In the genomic region with DNA sequence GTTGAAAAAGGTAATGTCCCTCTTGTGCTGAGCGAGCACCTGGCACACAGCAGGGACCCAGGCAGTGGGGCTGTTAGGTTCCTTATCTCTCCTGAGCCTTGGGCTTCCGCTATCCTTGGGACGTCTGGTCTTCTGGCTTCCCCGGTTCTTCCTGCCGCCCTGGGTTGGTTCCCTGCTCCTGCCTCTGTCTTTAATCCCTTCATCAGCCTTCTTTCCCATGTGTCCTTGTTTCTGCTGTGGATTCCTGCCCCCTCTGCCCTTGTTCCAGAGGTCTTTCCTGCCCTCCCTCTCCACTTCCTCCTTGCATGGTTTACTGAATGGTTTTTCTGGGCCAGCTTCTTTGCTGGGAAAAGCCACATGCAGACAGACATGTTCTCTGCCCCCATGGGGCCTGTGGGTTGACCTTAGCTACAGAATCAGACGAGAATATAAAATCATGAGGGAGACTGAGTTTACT, we compare ENCODE assay signal across 9 cellular contexts. TPM values are rescaled to one million over a fixed set of nuclear protein-coding genes. Genes with fewer than 3 reads are reported as not detected.
A peak's percentile ranks its signal among the peaks of the same experiment; 100 is the strongest.
DNase-seq lines count a peak whose midpoint lies in the region; ATAC-seq and TF ChIP-seq lines count a peak whose summit lies in the region.
"Had no signal": no experiment of that assay in that cellular context is flagged by ENCODE, and none has a peak within 500 bp of the region (broad histone marks: within the 10 kb centered on the region; RNA-seq: fewer than 3 reads in every experiment).

No MANE protein-coding gene starts in this region.

- H3K27me3 ChIP-seq in right atrium auricular region: no peaks in the 10 kb centered on the region
- H3K27me3 ChIP-seq in mesenchymal stem cell (ENCODE audit: control insufficient read depth in 1 of 2, insufficient read depth in 1 of 2, low read length in 2 of 2): no peaks in the 10 kb centered on the region
- no peaks in the 10 kb centered on the region for H3K27me3 ChIP-seq in upper lobe of right lung
- H3K27me3 ChIP-seq: vagina had no signal

- peak overlapping the region; percentile 99 for H3K4me3 Mint-ChIP-seq in activated naive CD8-positive, alpha-beta T cell treated with anti-CD3 and anti-CD28 coated beads, Interleukin-2, amount 10 ng/mL, durations not matched to agents 7 days and 5 days

- H3K9me3 ChIP-seq in right atrium auricular region (no peaks in the 10 kb centered on the region), mesenchymal stem cell (ENCODE audit: control insufficient read depth, low read length) (no peaks in the 10 kb centered on the region), upper lobe of right lung (no peaks in the 10 kb centered on the region)
- H3K9me3 ChIP-seq: vagina had no signal

- ATAC-seq in Right ventricle myocardium inferior (no peak), upper lobe of right lung (no peak), GM19467 (IDR thresholded peaks at IDR 0.05; ENCODE audit: unreplicated experiment) (no peak)
- ATAC-seq in activated naive CD8-positive, alpha-beta T cell treated with anti-CD3 and anti-CD28 coated beads, Interleukin-2, amount 10 ng/mL, durations not matched to agents 7 days and 5 days (ENCODE audit: low read depth): no peak

- H3K4me1 Mint-ChIP-seq in activated naive CD8-positive, alpha-beta T cell treated with anti-CD3 and anti-CD28 coated beads, Interleukin-2, amount 10 ng/mL, durations not matched to agents 7 days and 5 days: peaks cover 31% of the 10 kb centered on the region

- H3K9me3 Mint-ChIP-seq in activated naive CD8-positive, alpha-beta T cell treated with anti-CD3 and anti-CD28 coated beads, Interleukin-2, amount 10 ng/mL, durations not matched to agents 7 days and 5 days: no peaks in the 10 kb centered on the region

- H3K14ac ChIP-seq in mesenchymal stem cell (ENCODE audit: low read length in 2 of 2): no peak overlapping the region

- POLR2A ChIA-PET in activated naive CD8-positive, alpha-beta T cell treated with anti-CD3 and anti-CD28 coated beads, Interleukin-2, amount 10 ng/mL, durations not matched to agents 7 days and 5 days (lab: Charles Lee): no interaction called here

- H3K27me3 Mint-ChIP-seq in activated naive CD8-positive, alpha-beta T cell treated with anti-CD3 and anti-CD28 coated beads, Interleukin-2, amount 10 ng/mL, durations not matched to agents 7 days and 5 days: no peaks in the 10 kb centered on the region

- no peak overlapping the region for H4K91ac ChIP-seq in mesenchymal stem cell (ENCODE audit: low read length)

- H2AK5ac ChIP-seq in mesenchymal stem cell (ENCODE audit: low read length, severe bottlenecking): no peak overlapping the region

- intact Hi-C loops in Right ventricle myocardium inferior (cut with DNase I): no loop called here
- intact Hi-C loops in upper lobe of right lung (cut with DNase I): no loop called here

- H3K18ac ChIP-seq in mesenchymal stem cell (ENCODE audit: low read depth in 1 of 2, low read length in 2 of 2): no peak overlapping the region

- H3K27ac ChIP-seq in right atrium auricular region: peak overlapping the region; percentile 47 to 90
- H3K27ac ChIP-seq in mesenchymal stem cell (ENCODE audit: low read length, poor library complexity, severe bottlenecking): no peak overlapping the region
- H3K27ac ChIP-seq in upper lobe of right lung: peak overlapping the region; percentile 36
- H3K27ac ChIP-seq: vagina had no signal

- WGBS in mesenchymal stem cell: 64% methylated on average over 6 of the region's 6 CpGs

- H2BK15ac ChIP-seq in mesenchymal stem cell (ENCODE audit: low read depth, poor library complexity, severe bottlenecking): no peak overlapping the region

- no peak overlapping the region for H2AFZ ChIP-seq in mesenchymal stem cell (ENCODE audit: low read depth, low read length)

- H3K4me3 ChIP-seq in right atrium auricular region (no peak overlapping the region), mesenchymal stem cell (ENCODE audit: insufficient read depth in 1 of 2, low read depth in 1 of 2, low read length in 2 of 2) (peak overlapping the region in 1 of 2 experiments; percentile 96), upper lobe of right lung (peak overlapping the region; percentile 1)
- H3K4me3 ChIP-seq: vagina had no signal

- H3K36me3 ChIP-seq in right atrium auricular region (peaks cover 53% of the 10 kb centered on the region), mesenchymal stem cell (ENCODE audit: control insufficient read depth in 1 of 2, insufficient read depth in 2 of 2, low read depth in 1 of 2, low read length in 2 of 2) (peaks cover 54 to 62% of the 10 kb centered on the region in 2 experiments), upper lobe of right lung (peaks cover 63% of the 10 kb centered on the region)

- no peak overlapping the region for H2BK5ac ChIP-seq in mesenchymal stem cell (ENCODE audit: low read depth, low read length, poor library complexity, severe bottlenecking)

- H3K4ac ChIP-seq in mesenchymal stem cell (ENCODE audit: low read depth in 1 of 2, low read length in 2 of 2): no peak overlapping the region

- peak overlapping the region; percentile 59 for H3K27ac Mint-ChIP-seq in activated naive CD8-positive, alpha-beta T cell treated with anti-CD3 and anti-CD28 coated beads, Interleukin-2, amount 10 ng/mL, durations not matched to agents 7 days and 5 days

- no peak overlapping the region for H2BK120ac ChIP-seq in mesenchymal stem cell (ENCODE audit: low read depth, low read length)

- H3K4me1 ChIP-seq in right atrium auricular region: peaks cover 0 to 59% of the 10 kb centered on the region in 2 donors
- H3K4me1 ChIP-seq in mesenchymal stem cell (ENCODE audit: control insufficient read depth, insufficient read depth, low read depth, low read length): peaks cover 51% of the 10 kb centered on the region
- H3K4me1 ChIP-seq in upper lobe of right lung: peaks cover 38% of the 10 kb centered on the region

- DNase-seq in right atrium auricular region (ENCODE audit: low spot score) (no peak), Right ventricle myocardium inferior (ENCODE audit: missing footprints) (no peak), mesenchymal stem cell (no peak), upper lobe of right lung (no peak), HPDE6-E6E7 (ENCODE audit: extremely low spot score) (no peak), HT-29 (ENCODE audit: low spot score) (no peak)
- no peak for DNase-seq in activated naive CD8-positive, alpha-beta T cell treated with anti-CD3 and anti-CD28 coated beads, Interleukin-2, amount 10 ng/mL, durations not matched to agents 7 days and 5 days

- peaks cover 10% of the 10 kb centered on the region for H3K36me3 Mint-ChIP-seq in activated naive CD8-positive, alpha-beta T cell treated with anti-CD3 and anti-CD28 coated beads, Interleukin-2, amount 10 ng/mL, durations not matched to agents 7 days and 5 days

- TF ChIP-seq CTCF in right atrium auricular region (IDR thresholded peaks at IDR 0.05) (no peak), upper lobe of right lung (IDR thresholded peaks at IDR 0.05) (no peak)

- peak overlapping the region; percentile 97 for H3K9ac ChIP-seq in mesenchymal stem cell (ENCODE audit: low read length)

- no peak overlapping the region for H3K23ac ChIP-seq in mesenchymal stem cell (ENCODE audit: low read length in 2 of 2)

- H2BK12ac ChIP-seq in mesenchymal stem cell (ENCODE audit: low read length in 2 of 2): no peak overlapping the region

- peaks cover 2% of the 10 kb centered on the region for H3K79me1 ChIP-seq in mesenchymal stem cell (replicated peaks; ENCODE audit: low read length, poor library complexity, severe bottlenecking)

- H4K8ac ChIP-seq in mesenchymal stem cell (ENCODE audit: low read length): no peak overlapping the region

- no peak overlapping the region for H3K4me2 ChIP-seq in mesenchymal stem cell (ENCODE audit: low read length, poor library complexity, severe bottlenecking)

RNA-seq across cellular contexts. Expression of gene EPN1, which starts 2.6 kb away (rescaled TPM):
- 100 to 1,000 TPM; 179 to 187 TPM for total RNA-seq in right atrium auricular region
- 213 TPM for total RNA-seq in Right ventricle myocardium inferior
- 10 to 100 TPM; 55.3 to 58.2 TPM for total RNA-seq in activated naive CD8-positive, alpha-beta T cell treated with anti-CD3 and anti-CD28 coated beads, Interleukin-2, amount 10 ng/mL, durations not matched to agents 7 days and 5 days
- polyA plus RNA-seq in mesenchymal stem cell (2013, experiment 1 of 2): 111 TPM
- 108 TPM for polyA plus RNA-seq in mesenchymal stem cell (2013, experiment 2 of 2)
- 117 TPM for total RNA-seq in upper lobe of right lung
- total RNA-seq in HT-29 (2014; rRNA removed; shearing (Covaris generic)): 195 and 216 TPM in 2 replicates

RNA-seq across cellular contexts. Expression of gene U2AF2, which starts 22.8 kb away (rescaled TPM):
- total RNA-seq in right atrium auricular region (10 to 100 TPM; 39.0 to 61.0 TPM), Right ventricle myocardium inferior (74.5 TPM), upper lobe of right lung (142 TPM)
- 100 to 1,000 TPM; 257 to 267 TPM for total RNA-seq in activated naive CD8-positive, alpha-beta T cell treated with anti-CD3 and anti-CD28 coated beads, Interleukin-2, amount 10 ng/mL, durations not matched to agents 7 days and 5 days
- 90.3 TPM for polyA plus RNA-seq in mesenchymal stem cell (2013, experiment 1 of 2)
- polyA plus RNA-seq in mesenchymal stem cell (2013, experiment 2 of 2): 82.6 TPM
- total RNA-seq in HT-29 (2014; rRNA removed; shearing (Covaris generic)): 799 and 894 TPM in 2 replicates

RNA-seq across cellular contexts. Expression of gene CCDC106, which starts 29.6 kb away (rescaled TPM):
- total RNA-seq in right atrium auricular region (10 to 100 TPM; 19.1 to 30.0 TPM), Right ventricle myocardium inferior (17.4 TPM), upper lobe of right lung (11.1 TPM)
- total RNA-seq in activated naive CD8-positive, alpha-beta T cell treated with anti-CD3 and anti-CD28 coated beads, Interleukin-2, amount 10 ng/mL, durations not matched to agents 7 days and 5 days: 10 to 100 TPM; 12.1 to 13.4 TPM
- 19.4 TPM for polyA plus RNA-seq in mesenchymal stem cell (2013, experiment 1 of 2)
- polyA plus RNA-seq in mesenchymal stem cell (2013, experiment 2 of 2): 19.0 TPM
- 9.7 and 11.4 TPM in 2 replicates for total RNA-seq in HT-29 (2014; rRNA removed; shearing (Covaris generic))

RNA-seq across cellular contexts. Expression of gene ZNF581, which starts 34.2 kb away (rescaled TPM):
- 1 to 10 TPM; 7.5 to 8.6 TPM for total RNA-seq in right atrium auricular region
- 7.4 TPM for total RNA-seq in Right ventricle myocardium inferior
- total RNA-seq in activated naive CD8-positive, alpha-beta T cell treated with anti-CD3 and anti-CD28 coated beads, Interleukin-2, amount 10 ng/mL, durations not matched to agents 7 days and 5 days: 10 to 100 TPM; 28.6 to 31.7 TPM
- 30.2 TPM for polyA plus RNA-seq in mesenchymal stem cell (2013, experiment 1 of 2)
- polyA plus RNA-seq in mesenchymal stem cell (2013, experiment 2 of 2): 31.9 TPM
- total RNA-seq in upper lobe of right lung: 16.4 TPM
- 40.9 and 43.2 TPM in 2 replicates for total RNA-seq in HT-29 (2014; rRNA removed; shearing (Covaris generic))

RNA-seq across cellular contexts. Expression of gene ZNF580, which starts 36.8 kb away (rescaled TPM):
- total RNA-seq in right atrium auricular region (10 to 100 TPM; 15.3 to 26.2 TPM), Right ventricle myocardium inferior (13.2 TPM), upper lobe of right lung (30.7 TPM)
- 10 to 100 TPM; 56.6 to 59.8 TPM for total RNA-seq in activated naive CD8-positive, alpha-beta T cell treated with anti-CD3 and anti-CD28 coated beads, Interleukin-2, amount 10 ng/mL, durations not matched to agents 7 days and 5 days
- polyA plus RNA-seq in mesenchymal stem cell (2013, experiment 1 of 2): 46.7 TPM
- 48.6 TPM for polyA plus RNA-seq in mesenchymal stem cell (2013, experiment 2 of 2)
- 16.1 and 18.8 TPM in 2 replicates for total RNA-seq in HT-29 (2014; rRNA removed; shearing (Covaris generic))
